ENCODE assay signal across 27 cellular contexts in the genomic region with DNA sequence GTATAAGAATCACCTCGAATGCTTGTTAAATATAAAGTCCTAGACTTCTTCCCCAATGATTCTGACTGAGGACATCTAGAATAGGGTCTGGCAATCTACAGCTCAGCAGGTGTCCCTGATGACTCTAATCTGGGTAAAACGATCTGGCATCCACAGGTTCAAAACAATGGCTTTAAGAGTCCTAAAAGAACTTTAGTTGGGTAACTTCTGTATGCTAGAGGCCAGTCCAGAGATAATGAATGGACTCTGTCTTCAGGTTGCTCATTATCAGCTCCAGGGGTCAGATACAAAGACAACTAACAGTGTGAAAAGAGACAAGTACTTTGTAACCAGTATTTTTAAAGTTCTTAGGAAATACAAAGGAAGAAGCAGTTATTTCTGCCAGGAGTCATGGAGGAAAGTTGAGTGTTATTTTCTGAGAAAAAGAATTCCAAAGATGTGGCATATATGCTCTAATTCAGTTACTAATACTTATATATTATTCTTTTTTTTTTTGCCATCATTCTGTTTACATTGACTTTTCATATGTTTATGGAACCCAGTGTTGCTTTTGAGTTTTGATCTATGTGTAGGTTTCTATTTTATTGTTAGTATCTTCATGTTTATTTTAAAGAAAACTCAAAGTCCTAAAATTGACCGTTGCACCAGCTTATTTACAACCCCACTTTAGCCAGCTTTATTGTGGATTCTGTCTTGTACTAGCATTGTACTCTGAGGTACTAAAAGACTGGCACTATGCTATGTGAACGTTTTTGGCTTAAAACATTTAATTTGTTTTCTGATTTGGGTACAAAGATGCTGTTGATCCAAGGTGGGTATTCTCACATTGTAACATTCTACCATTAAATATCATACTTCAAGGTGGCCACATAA. TPM values are rescaled to one million over a fixed set of nuclear protein-coding genes. Genes with fewer than 3 reads are reported as not detected.
A peak's percentile ranks its signal among the peaks of the same experiment; 100 is the strongest.
DNase-seq lines count a peak whose midpoint lies in the region; ATAC-seq, FAIRE-seq and TF ChIP-seq lines count a peak whose summit lies in the region.
"Had no signal": no experiment of that assay in that cellular context is flagged by ENCODE, and none has a peak within 500 bp of the region (broad histone marks: within the 10 kb centered on the region; RNA-seq: fewer than 3 reads in every experiment).

No MANE protein-coding gene starts in this region.

- H3K9me3 Mint-ChIP-seq in activated CD8-positive, alpha-beta memory T cell treated with anti-CD3 and anti-CD28 coated beads, Interleukin-2, amount 10 ng/mL, durations not matched to agents 7 days and 5 days (ENCODE audit: low read depth) = no peaks in the 10 kb centered on the region
- no peaks in the 10 kb centered on the region for H3K9me3 Mint-ChIP-seq in chondrocyte (ENCODE audit: low read depth)
- H3K9me3 Mint-ChIP-seq: activated B cell treated with CpG ODN at 0.5 μM for 24 hours had no signal

- H3K36me3 ChIP-seq in K562 (ENCODE audit: control insufficient read depth, insufficient read depth, low read length) = no peaks in the 10 kb centered on the region
- no peaks in the 10 kb centered on the region for H3K36me3 ChIP-seq in small intestine (ENCODE audit: control insufficient read depth in 2 of 2, insufficient read depth in 2 of 2, low read length in 2 of 2)
- no peaks in the 10 kb centered on the region for H3K36me3 ChIP-seq in pancreas
- H3K36me3 ChIP-seq in gastrocnemius medialis = no peaks in the 10 kb centered on the region
- H3K36me3 ChIP-seq: BLaER1, vagina had no signal

- no peak overlapping the region for H3K4me2 ChIP-seq in K562 (ENCODE audit: insufficient read depth, low read length)
- H3K4me2 ChIP-seq: BLaER1 had no signal

- intact Hi-C loops in K562 (cut with micrococcal nuclease) = no loop called here
- intact Hi-C loops in pancreas (cut with DNase I) = no loop called here
- intact Hi-C loops in gastrocnemius medialis (cut with DNase I; ENCODE audit: low total_unique reads) = no loop called here

- no peak for DNase-seq in activated CD8-positive, alpha-beta memory T cell treated with anti-CD3 and anti-CD28 coated beads, Interleukin-2, amount 10 ng/mL, durations not matched to agents 7 days and 5 days
- no peak for DNase-seq in activated CD8-positive, alpha-beta memory T cell treated with anti-CD3 and anti-CD28 coated beads, Interleukin-2, amount 50 U/mL, for 4 hours
- peak; percentile 58 for DNase-seq in HuH-7 (ENCODE audit: low spot score)
- DNase-seq in K562 (ENCODE audit: extremely low read depth in 1 of 4, low spot score in 3 of 4) = peak in 1 of 4 experiments; percentile 18
- peak; percentile 53 for DNase-seq in small intestine
- DNase-seq in pancreas = no peak
- no peak for DNase-seq in chondrocyte (ENCODE audit: low spot score)
- no peak for DNase-seq in gastrocnemius medialis
- DNase-seq: activated B cell treated with CpG ODN at 0.5 μM for 24 hours; activated effector memory CD4-positive, alpha-beta T cell treated with anti-CD3 and anti-CD28 coated beads, Interleukin-2, amount 50 U/mL, for 16 hours; amygdala; dermis blood vessel endothelial cell; foreskin fibroblast; KBM-7; NCI-H1694 treated with DMSO at 0.1 percent for 48 hours; NCI-H2227 treated with DMSO at 0.1 percent for 48 hours; NCI-H748 treated with DMSO at 0.1 percent for 48 hours; occipital lobe; PC-3; right cardiac atrium; SIG-M5; stimulated activated CD4-positive, alpha-beta T cell treated with anti-CD3 and anti-CD28 coated beads, Interleukin-15, amount 100 ng/mL, for 24 hours had no signal

- BruUV-seq in K562 (replicated peaks; lab: Mats Ljungman, UMichigan) = no TSS peak

- no peaks in the 10 kb centered on the region for H3K9me1 ChIP-seq in K562 (ENCODE audit: control insufficient read depth, insufficient read depth, low read length)

- FAIRE-seq in K562 (lab: Jason Lieb, UNC) (peak; percentile 64), small intestine (lab: Jason Lieb, UNC) (no peak), pancreas (lab: Jason Lieb, UNC) (no peak)

- POLR2A ChIA-PET in K562 (lab: Yijun Ruan, JAX) = no interaction called here

- H3K27me3 Mint-ChIP-seq in activated CD8-positive, alpha-beta memory T cell treated with anti-CD3 and anti-CD28 coated beads, Interleukin-2, amount 10 ng/mL, durations not matched to agents 7 days and 5 days = no peaks in the 10 kb centered on the region
- H3K27me3 Mint-ChIP-seq in chondrocyte (ENCODE audit: low read depth) = peaks cover 41% of the 10 kb centered on the region
- H3K27me3 Mint-ChIP-seq: activated B cell treated with CpG ODN at 0.5 μM for 24 hours had no signal

- in situ Hi-C loops in K562 (cut with MboI) (no loop called here), gastrocnemius medialis (cut with MboI; ENCODE audit: low sequenced_read_pairs in 4 of 4) (no loop called here)

- no peak overlapping the region for H3K27ac ChIP-seq in K562 (ENCODE audit: extremely low read depth, low read depth, low read length)
- no peak overlapping the region for H3K27ac ChIP-seq in small intestine (ENCODE audit: low read depth in 1 of 2, low read length in 1 of 2)
- no peak overlapping the region for H3K27ac ChIP-seq in pancreas
- no peak overlapping the region for H3K27ac ChIP-seq in gastrocnemius medialis
- H3K27ac ChIP-seq: BLaER1, vagina had no signal

- no peak for TF ChIP-seq POLR2A in K562 (conservative IDR thresholded peaks at IDR 0.05)
- TF ChIP-seq POLR2A in gastrocnemius medialis (IDR thresholded peaks at IDR 0.05) = no peak

- TF ChIP-seq CTCF in K562 (IDR thresholded peaks at IDR 0.05 in 2 of 3, conservative IDR thresholded peaks at IDR 0.05 in 1 of 3; ENCODE audit: insufficient read depth in 2 of 3, low read depth in 1 of 3, low read length in 3 of 3) = no peak
- TF ChIP-seq CTCF in pancreas (IDR thresholded peaks at IDR 0.05) = no peak
- TF ChIP-seq CTCF in chondrocyte (IDR thresholded peaks at IDR 0.05) = no peak
- TF ChIP-seq CTCF in gastrocnemius medialis (IDR thresholded peaks at IDR 0.05 in 4 of 5, conservative IDR thresholded peaks at IDR 0.05 in 1 of 5) = no peak

- H3K9ac ChIP-seq in K562 (ENCODE audit: insufficient read depth in 1 of 2, low read depth in 2 of 2, low read length in 2 of 2) = no peak overlapping the region
- H3K9ac ChIP-seq: BLaER1 had no signal

- H3K36me3 Mint-ChIP-seq in activated CD8-positive, alpha-beta memory T cell treated with anti-CD3 and anti-CD28 coated beads, Interleukin-2, amount 10 ng/mL, durations not matched to agents 7 days and 5 days = peaks cover 78% of the 10 kb centered on the region
- H3K36me3 Mint-ChIP-seq in chondrocyte (ENCODE audit: low read depth) = no peaks in the 10 kb centered on the region

- H3K27ac Mint-ChIP-seq in activated CD8-positive, alpha-beta memory T cell treated with anti-CD3 and anti-CD28 coated beads, Interleukin-2, amount 10 ng/mL, durations not matched to agents 7 days and 5 days = peak overlapping the region; percentile 88
- H3K27ac Mint-ChIP-seq in chondrocyte (ENCODE audit: unreplicated experiment) = no peak overlapping the region
- H3K27ac Mint-ChIP-seq: activated B cell treated with CpG ODN at 0.5 μM for 24 hours had no signal

- H3K9me3 ChIP-seq in K562 (replicated peaks; ENCODE audit: control insufficient read depth, insufficient read depth, low read depth, low read length) = no peaks in the 10 kb centered on the region
- H3K9me3 ChIP-seq in small intestine (ENCODE audit: control insufficient read depth, low read depth) = no peaks in the 10 kb centered on the region
- H3K9me3 ChIP-seq in pancreas = no peaks in the 10 kb centered on the region
- H3K9me3 ChIP-seq in gastrocnemius medialis = no peaks in the 10 kb centered on the region
- H3K9me3 ChIP-seq: BLaER1, vagina had no signal

- no peaks in the 10 kb centered on the region for H3K27me3 ChIP-seq in K562 (ENCODE audit: control insufficient read depth in 2 of 2, insufficient read depth in 2 of 2, low read length in 2 of 2)
- H3K27me3 ChIP-seq in small intestine (ENCODE audit: control insufficient read depth in 2 of 2, insufficient read depth in 2 of 2, low read length in 2 of 2) = no peaks in the 10 kb centered on the region
- H3K27me3 ChIP-seq in pancreas = no peaks in the 10 kb centered on the region
- H3K27me3 ChIP-seq in gastrocnemius medialis = no peaks in the 10 kb centered on the region
- H3K27me3 ChIP-seq: BLaER1, vagina had no signal

- H3K4me1 ChIP-seq in K562 (replicated peaks in 1 of 2; ENCODE audit: control insufficient read depth in 2 of 2, insufficient read depth in 2 of 2, low read length in 2 of 2) (peaks cover 6 to 9% of the 10 kb centered on the region in 2 experiments; a peak in 3 of 5 replicates), small intestine (ENCODE audit: control insufficient read depth in 2 of 2, insufficient read depth in 1 of 2, low read depth in 1 of 2, low read length in 1 of 2) (no peaks in the 10 kb centered on the region), pancreas (no peaks in the 10 kb centered on the region), gastrocnemius medialis (no peaks in the 10 kb centered on the region)
- H3K4me1 ChIP-seq: BLaER1, vagina had no signal

- H4K20me1 ChIP-seq in K562 (replicated peaks; ENCODE audit: control insufficient read depth, insufficient read depth, low read length) = no peaks in the 10 kb centered on the region
- H4K20me1 ChIP-seq: BLaER1 had no signal

- no peaks in the 10 kb centered on the region for H3K79me2 ChIP-seq in K562 (ENCODE audit: control insufficient read depth, insufficient read depth, low read length)

- CTCF ChIA-PET in activated CD8-positive, alpha-beta memory T cell treated with anti-CD3 and anti-CD28 coated beads, Interleukin-2, amount 10 ng/mL, durations not matched to agents 7 days and 5 days (lab: Charles Lee) = interaction anchor here (0.6 to 1.2 kb wide), 2 partner anchors 10 to 29 kb away, joined by 3 read pairs; no protein-coding TSS in a partner anchor
- CTCF ChIA-PET in K562 (lab: Yijun Ruan, JAX; ENCODE audit: low intra/inter-chr PET ratio) = no interaction called here

- no peak for TF ChIP-seq EP300 in K562 (IDR thresholded peaks at IDR 0.05; ENCODE audit: low read length)

- H2AFZ ChIP-seq in K562 (ENCODE audit: low read depth, low read length) = 0 out of 2 replicates have a peak overlapping the region, but pooled peaks have one; percentile 28

- ATAC-seq in activated CD8-positive, alpha-beta memory T cell treated with anti-CD3 and anti-CD28 coated beads, Interleukin-2, amount 10 ng/mL, durations not matched to agents 7 days and 5 days = no peak
- ATAC-seq in K562 (peak; percentile 61), pancreas (no peak), gastrocnemius medialis (no peak)
- ATAC-seq: PC-3, right cardiac atrium had no signal

- WGBS in K562 (ENCODE audit: insufficient coverage, low coverage, missing lambda C conversion rate) = 13% methylated on average over 4 of the region's 4 CpGs
- 19 to 42% (median 34%) methylated on average over 4 of the region's 4 CpGs for WGBS in small intestine, 3 donors
- WGBS in pancreas, 2 donors = 26 to 37% methylated on average over 4 of the region's 4 CpGs

- peaks cover 82% of the 10 kb centered on the region for H3K4me1 Mint-ChIP-seq in activated CD8-positive, alpha-beta memory T cell treated with anti-CD3 and anti-CD28 coated beads, Interleukin-2, amount 10 ng/mL, durations not matched to agents 7 days and 5 days
- no peaks in the 10 kb centered on the region for H3K4me1 Mint-ChIP-seq in chondrocyte (ENCODE audit: low read depth)

- TF ChIP-seq RAD21 in K562 (CRISPR knock-in tag; conservative IDR thresholded peaks at IDR 0.05 in 1 of 2, IDR thresholded peaks at IDR 0.05 in 1 of 2) = no peak

- peak overlapping the region; percentile 62 for H3K4me3 Mint-ChIP-seq in activated CD8-positive, alpha-beta memory T cell treated with anti-CD3 and anti-CD28 coated beads, Interleukin-2, amount 10 ng/mL, durations not matched to agents 7 days and 5 days
- no peak overlapping the region for H3K4me3 Mint-ChIP-seq in chondrocyte (ENCODE audit: unreplicated experiment)
- H3K4me3 Mint-ChIP-seq: activated B cell treated with CpG ODN at 0.5 μM for 24 hours had no signal

- H3K4me3 ChIP-seq in K562 (no peak overlapping the region), small intestine (ENCODE audit: low read depth in 1 of 2, low read length in 2 of 2) (no peak overlapping the region), pancreas (no peak overlapping the region), gastrocnemius medialis (no peak overlapping the region)
- H3K4me3 ChIP-seq: BLaER1, lung, vagina had no signal

RNA-seq across cellular contexts. Expression of gene GPR15, which starts 3.1 kb away (rescaled TPM):
- 100 to 1,000 TPM; 107 to 182 TPM for total RNA-seq in activated CD8-positive, alpha-beta memory T cell treated with anti-CD3 and anti-CD28 coated beads, Interleukin-2, amount 10 ng/mL, durations not matched to agents 7 days and 5 days
- total RNA-seq in K562 (2011; cell fraction: chromatin; rRNA removed; ENCODE audit: low replicate concordance) = not detected in 2 replicates
- total RNA-seq in K562 (2011; cell fraction: nucleolus; rRNA removed) = not detected in 2 replicates
- not detected in 2 replicates for total RNA-seq in K562 (2011; cell fraction: nucleoplasm; rRNA removed)
- total RNA-seq in K562 (2014; rRNA removed) (not detected in 2 replicates), K562 (2014; rRNA removed; fragmentation: Illumina TruSeq; extraction: Trizol) (not detected in 2 replicates), K562 (2015; rRNA removed; fragmentation: Illumina TruSeq; extraction: Trizol) (not detected in 2 replicates), K562 (2021) (0.13 TPM in 1 of 2 replicates, not detected in the other), pancreas (under 1 TPM in 2 of 6 donors, not detected in 4; 0.15 to 0.19 TPM), chondrocyte (not detected in 3 replicates), gastrocnemius medialis (not detected)
- polyA plus RNA-seq in K562 (2011; rRNA removed) (not detected in 2 replicates), K562 (2014; fragmentation: Illumina TruSeq; extraction: Trizol) (not detected in 2 replicates), K562 (2014; fragmentation: Nextera tagmentation; extraction: Ambion mirVana) (not detected), K562 (2014; rRNA removed) (not detected in 2 replicates), small intestine (under 1 TPM in 2 of 3 donors, not detected in 1; 0.16 to 0.54 TPM), pancreas (under 1 TPM in 1 of 2 donors, not detected in 1; 0.07 TPM)
- not detected in 2 replicates for polyA plus RNA-seq in K562 (2011; cell fraction: cytosol; rRNA removed)
- polyA plus RNA-seq in K562 (2011; cell fraction: nucleus; rRNA removed) = not detected in 2 replicates
- polyA plus RNA-seq in K562 (2012) = not detected in 2 replicates
- polyA minus RNA-seq in K562 (2011; rRNA and poly(A)+ RNA removed) = not detected in 2 replicates
- not detected in 2 replicates for polyA minus RNA-seq in K562 (2011; cell fraction: cytosol; rRNA and poly(A)+ RNA removed)
- polyA minus RNA-seq in K562 (2011; cell fraction: nucleus; rRNA and poly(A)+ RNA removed) = not detected in 2 replicates
- total RNA-seq: dermis blood vessel endothelial cell, occipital lobe, PC-3, right cardiac atrium had no signal
- polyA plus RNA-seq: right cardiac atrium had no signal

RNA-seq across cellular contexts. Expression of gene CLDND1, which starts 6.0 kb away (rescaled TPM):
- 100 to 1,000 TPM; 514 to 528 TPM for total RNA-seq in activated CD8-positive, alpha-beta memory T cell treated with anti-CD3 and anti-CD28 coated beads, Interleukin-2, amount 10 ng/mL, durations not matched to agents 7 days and 5 days
- total RNA-seq in K562 (2011; cell fraction: chromatin; rRNA removed; ENCODE audit: low replicate concordance) = 103 and 254 TPM in 2 replicates
- 74.7 and 99.4 TPM in 2 replicates for total RNA-seq in K562 (2011; cell fraction: nucleolus; rRNA removed)
- total RNA-seq in K562 (2011; cell fraction: nucleoplasm; rRNA removed) = 136 and 172 TPM in 2 replicates
- 36.8 and 38.5 TPM in 2 replicates for total RNA-seq in K562 (2014; rRNA removed)
- total RNA-seq in K562 (2014; rRNA removed; fragmentation: Illumina TruSeq; extraction: Trizol) = 37.1 and 43.0 TPM in 2 replicates
- 28.8 and 29.2 TPM in 2 replicates for total RNA-seq in K562 (2015; rRNA removed; fragmentation: Illumina TruSeq; extraction: Trizol)
- 44.5 and 52.8 TPM in 2 replicates for total RNA-seq in K562 (2021)
- polyA plus RNA-seq in K562 (2011; rRNA removed) = 135 and 141 TPM in 2 replicates
- 67.6 and 189 TPM in 2 replicates for polyA plus RNA-seq in K562 (2011; cell fraction: cytosol; rRNA removed)
- polyA plus RNA-seq in K562 (2011; cell fraction: nucleus; rRNA removed) = 164 and 248 TPM in 2 replicates
- polyA plus RNA-seq in K562 (2012) = 49.7 and 54.0 TPM in 2 replicates
- polyA plus RNA-seq in K562 (2014; fragmentation: Illumina TruSeq; extraction: Trizol) = 68.6 and 75.0 TPM in 2 replicates
- polyA plus RNA-seq in K562 (2014; fragmentation: Nextera tagmentation; extraction: Ambion mirVana) = 100 to 1,000 TPM in 1 of 2 experiments, 10 to 100 TPM in 1; 75.1 to 113 TPM
- 60.7 and 69.2 TPM in 2 replicates for polyA plus RNA-seq in K562 (2014; rRNA removed)
- polyA minus RNA-seq in K562 (2011; rRNA and poly(A)+ RNA removed) = 146 and 154 TPM in 2 replicates
- 54.4 and 65.9 TPM in 2 replicates for polyA minus RNA-seq in K562 (2011; cell fraction: cytosol; rRNA and poly(A)+ RNA removed)
- polyA minus RNA-seq in K562 (2011; cell fraction: nucleus; rRNA and poly(A)+ RNA removed) = 65.6 and 113 TPM in 2 replicates
- polyA plus RNA-seq in small intestine = 10 to 100 TPM; 30.8 to 64.9 (median 38.8) TPM
- 10 to 100 TPM; 16.0 to 35.1 (median 21.8) TPM for total RNA-seq in pancreas
- polyA plus RNA-seq in pancreas = 10 to 100 TPM; 21.3 to 37.2 TPM
- 86.4 to 100.0 TPM (median 89.7 TPM) in 3 replicates for total RNA-seq in chondrocyte
- total RNA-seq in gastrocnemius medialis = 100 to 1,000 TPM in 1 of 4 donors, 10 to 100 TPM in 3; 47.5 to 115 (median 87.2) TPM

RNA-seq across cellular contexts. Expression of gene OR5K2, which starts 31.2 kb away (rescaled TPM):
- not detected for total RNA-seq in activated CD8-positive, alpha-beta memory T cell treated with anti-CD3 and anti-CD28 coated beads, Interleukin-2, amount 10 ng/mL, durations not matched to agents 7 days and 5 days
- total RNA-seq in K562 (2011; cell fraction: chromatin; rRNA removed; ENCODE audit: low replicate concordance) = not detected in 2 replicates
- total RNA-seq in K562 (2011; cell fraction: nucleolus; rRNA removed) = not detected in 2 replicates
- not detected in 2 replicates for total RNA-seq in K562 (2011; cell fraction: nucleoplasm; rRNA removed)
- not detected in 2 replicates for total RNA-seq in K562 (2014; rRNA removed)
- total RNA-seq in K562 (2014; rRNA removed; fragmentation: Illumina TruSeq; extraction: Trizol) = not detected in 2 replicates
- not detected in 2 replicates for total RNA-seq in K562 (2015; rRNA removed; fragmentation: Illumina TruSeq; extraction: Trizol)
- total RNA-seq in K562 (2021) = not detected in 2 replicates
- not detected in 2 replicates for polyA plus RNA-seq in K562 (2011; rRNA removed)
- not detected in 2 replicates for polyA plus RNA-seq in K562 (2011; cell fraction: cytosol; rRNA removed)
- not detected in 2 replicates for polyA plus RNA-seq in K562 (2011; cell fraction: nucleus; rRNA removed)
- polyA plus RNA-seq in K562 (2012) = not detected in 2 replicates
- not detected in 2 replicates for polyA plus RNA-seq in K562 (2014; fragmentation: Illumina TruSeq; extraction: Trizol)
- not detected for polyA plus RNA-seq in K562 (2014; fragmentation: Nextera tagmentation; extraction: Ambion mirVana)
- polyA plus RNA-seq in K562 (2014; rRNA removed) = not detected in 2 replicates
- not detected in 2 replicates for polyA minus RNA-seq in K562 (2011; rRNA and poly(A)+ RNA removed)
- not detected in 2 replicates for polyA minus RNA-seq in K562 (2011; cell fraction: cytosol; rRNA and poly(A)+ RNA removed)
- not detected in 2 replicates for polyA minus RNA-seq in K562 (2011; cell fraction: nucleus; rRNA and poly(A)+ RNA removed)
- polyA plus RNA-seq in small intestine = not detected
- not detected for total RNA-seq in pancreas
- polyA plus RNA-seq in pancreas = not detected
- not detected in 3 replicates for total RNA-seq in chondrocyte
- total RNA-seq in gastrocnemius medialis = not detected
- total RNA-seq: activated B cell treated with CpG ODN at 0.5 μM for 24 hours; activated CD8-positive, alpha-beta memory T cell treated with anti-CD3 and anti-CD28 coated beads for 36 hours; dermis blood vessel endothelial cell; H4; lung; occipital lobe; PC-3; right cardiac atrium; vagina had no signal
- polyA plus RNA-seq: lung, right cardiac atrium had no signal

Comparison
In these comparisons a context has a peak if more than half of its experiments do, and no peak if none do; other contexts are left out.
1. DNase-seq: peak in HuH-7 (single experiment) and small intestine (single experiment); none in activated CD8-positive, alpha-beta memory T cell treated with anti-CD3 and anti-CD28 coated beads, Interleukin-2, amount 10 ng/mL, durations not matched to agents 7 days and 5 days (single experiment), activated CD8-positive, alpha-beta memory T cell treated with anti-CD3 and anti-CD28 coated beads, Interleukin-2, amount 50 U/mL, for 4 hours (single experiment), pancreas (0 of 6), chondrocyte (single experiment) and gastrocnemius medialis (0 of 2).
2. RNA of gene GPR15, which starts 3.1 kb away (total RNA-seq): 107 to 182 TPM in activated CD8-positive, alpha-beta memory T cell treated with anti-CD3 and anti-CD28 coated beads, Interleukin-2, amount 10 ng/mL, durations not matched to agents 7 days and 5 days; 0.15 to 0.19 TPM in pancreas, 0.13 TPM in K562, not detected in chondrocyte and not detected in gastrocnemius medialis; every median in the first group is over 10 times any median in the second.